24 cellular contexts compared by ENCODE assay signal in the genomic region with DNA sequence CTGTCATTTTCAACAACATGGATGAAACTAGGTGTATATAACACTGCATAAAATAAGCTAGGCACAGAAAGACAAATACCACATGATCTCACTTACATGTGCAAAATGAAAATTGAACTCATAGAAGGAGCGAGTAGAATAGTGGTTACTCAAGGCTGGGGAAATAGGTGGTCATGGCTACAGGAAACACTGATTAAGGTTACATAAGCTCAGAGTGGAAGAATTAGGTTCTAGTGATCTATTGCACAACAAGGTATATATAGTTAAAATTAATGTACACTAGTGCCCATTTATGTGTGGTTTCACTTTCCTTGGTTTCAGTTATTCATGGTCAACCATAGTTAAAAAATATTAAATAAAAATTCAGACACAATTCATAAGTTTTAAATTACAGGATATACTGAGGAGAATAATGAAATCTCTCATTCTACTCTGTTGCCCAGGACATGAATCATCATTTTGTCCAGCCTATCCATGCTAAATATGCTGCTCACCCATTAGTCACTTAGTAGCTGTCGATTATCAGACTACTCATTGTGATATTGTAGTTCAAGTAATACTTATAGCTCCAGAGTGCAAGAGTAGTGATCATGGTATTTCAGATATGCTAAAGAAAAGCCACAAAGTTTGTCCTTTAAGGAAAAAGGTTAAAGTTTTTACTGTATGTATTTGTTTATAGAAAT.
DNase-seq lines count a peak whose midpoint lies in the region; ATAC-seq and TF ChIP-seq lines count a peak whose summit lies in the region.
"Had no signal": no experiment of that assay in that cellular context is flagged by ENCODE, and none has a peak within 500 bp of the region (broad histone marks: within the 10 kb centered on the region; RNA-seq: fewer than 3 reads in every experiment).

No MANE protein-coding gene starts in this region.

- no peaks in the 10 kb centered on the region for H3K4me1 ChIP-seq in IMR-90 (ENCODE audit: control insufficient read depth, insufficient read depth, low read length)
- peaks cover 22% of the 10 kb centered on the region for H3K4me1 ChIP-seq in RWPE2 (ENCODE audit: insufficient read depth, poor library complexity, severe bottlenecking)
- H3K4me1 ChIP-seq: esophagus squamous epithelium, Peyer's patch, prostate gland, testis had no signal

- BruUV-seq in IMR-90 (replicated peaks; lab: Mats Ljungman, UMichigan): no TSS peak

- no peak overlapping the region for H2AK5ac ChIP-seq in IMR-90 (ENCODE audit: low read depth, low read length)

- no peak overlapping the region for H4K91ac ChIP-seq in IMR-90 (ENCODE audit: insufficient read depth, low read depth, low read length)

- H4K20me1 ChIP-seq in IMR-90 (ENCODE audit: insufficient read depth, low read length): no peaks in the 10 kb centered on the region

- H2BK120ac ChIP-seq in IMR-90 (ENCODE audit: low read depth, low read length): no peak overlapping the region

- H3K4me3 ChIP-seq in IMR-90 (ENCODE audit: insufficient read depth, low read depth, low read length) (no peak overlapping the region), RWPE2 (ENCODE audit: severe bottlenecking) (no peak overlapping the region)
- H3K4me3 ChIP-seq: esophagus squamous epithelium, Peyer's patch, prostate gland, testis had no signal

- no peak overlapping the region for H3K4ac ChIP-seq in IMR-90 (ENCODE audit: low read depth, low read length)

- H3K14ac ChIP-seq in IMR-90 (replicated peaks; ENCODE audit: low read depth, low read length): no peak overlapping the region

- H3K23ac ChIP-seq in IMR-90 (ENCODE audit: low read depth, low read length): no peak overlapping the region

- no peak overlapping the region for H2BK20ac ChIP-seq in IMR-90 (ENCODE audit: low read depth, low read length)

- TF ChIP-seq RAD21 in IMR-90 (IDR thresholded peaks at IDR 0.05; ENCODE audit: low read length): no peak

- no peak overlapping the region for H3K27ac ChIP-seq in IMR-90 (ENCODE audit: insufficient read depth, low read length)
- H3K27ac ChIP-seq in RWPE2 (ENCODE audit: poor library complexity, severe bottlenecking): peak overlapping the region; percentile 62
- peak overlapping the region; percentile 54 for H3K27ac ChIP-seq in epithelial cell of prostate
- H3K27ac ChIP-seq: esophagus squamous epithelium, KMS-11, Peyer's patch, prostate gland, testis had no signal

- no peaks in the 10 kb centered on the region for H3K9me1 ChIP-seq in IMR-90 (ENCODE audit: insufficient read depth, low read length)

- H3K36me3 ChIP-seq in IMR-90 (ENCODE audit: control insufficient read depth, insufficient read depth, low read length) (no peaks in the 10 kb centered on the region), RWPE2 (ENCODE audit: low read depth) (no peaks in the 10 kb centered on the region)
- H3K36me3 ChIP-seq: esophagus squamous epithelium, Peyer's patch, prostate gland had no signal

- H4K8ac ChIP-seq in IMR-90 (ENCODE audit: low read depth in 2 of 2, low read length in 2 of 2): no peak overlapping the region

- H2BK15ac ChIP-seq in IMR-90 (ENCODE audit: low read depth, low read length): no peak overlapping the region

- intact Hi-C loops in IMR-90 (cut with micrococcal nuclease): no loop called here

- no peak overlapping the region for H2AFZ ChIP-seq in IMR-90 (replicated peaks; ENCODE audit: low read length, poor library complexity)

- POLR2A ChIA-PET in IMR-90 (lab: Charles Lee; ENCODE audit: unreplicated experiment): no interaction called here

- H3K36me3 Mint-ChIP-seq in effector memory CD8-positive, alpha-beta T cell (ENCODE audit: insufficient read depth): no peaks in the 10 kb centered on the region
- H3K36me3 Mint-ChIP-seq: activated naive CD4-positive, alpha-beta T cell treated with anti-CD3 and anti-CD28 coated beads, Interleukin-2, amount 10 ng/mL, durations not matched to agents 7 days and 5 days; stimulated activated naive B cell treated with anti-CD40 and anti-IgM and Interleukin-4, amounts not matched to agents 10 μg/mL and 1 μg/mL and 100 μg/mL, for 72 hours had no signal

- dilution Hi-C loops in IMR-90 (cut with HindIII; ENCODE audit: low sequenced_read_pairs, unreplicated experiment): no loop called here

- no peak overlapping the region for H2AK9ac ChIP-seq in IMR-90 (replicated peaks; ENCODE audit: low read depth, low read length, poor library complexity)

- peaks cover 0 to 5% of the 10 kb centered on the region in 2 donors for H3K9me3 Mint-ChIP-seq in effector memory CD8-positive, alpha-beta T cell

- H3K27me3 ChIP-seq in IMR-90 (ENCODE audit: control insufficient read depth, insufficient read depth, low read length): no peaks in the 10 kb centered on the region
- no peaks in the 10 kb centered on the region for H3K27me3 ChIP-seq in RWPE2 (ENCODE audit: insufficient read depth, poor library complexity, severe bottlenecking)
- H3K27me3 ChIP-seq: esophagus squamous epithelium, Peyer's patch had no signal

- H3K56ac ChIP-seq in IMR-90 (ENCODE audit: extremely low read depth, insufficient read depth, low read length): no peak overlapping the region

- H3K27ac Mint-ChIP-seq in effector memory CD8-positive, alpha-beta T cell: no peak overlapping the region
- H3K27ac Mint-ChIP-seq: activated naive CD4-positive, alpha-beta T cell treated with anti-CD3 and anti-CD28 coated beads, Interleukin-2, amount 10 ng/mL, durations not matched to agents 7 days and 5 days; stimulated activated naive B cell treated with anti-CD40 and anti-IgM and Interleukin-4, amounts not matched to agents 10 μg/mL and 1 μg/mL and 100 μg/mL, for 72 hours had no signal

- DNase-seq in AG08395 (ENCODE audit: low spot score) (peak; percentile 4), IMR-90 (no peak), RWPE2 (ENCODE audit: low spot score) (no peak), epithelial cell of prostate (ENCODE audit: low read depth, low spot score) (no peak), EL (no peak), GOT3 (lab: John Stamatoyannopoulos, UW) (no peak), DMS 273 treated with DMSO at 0.1 percent for 48 hours (lab: John Stamatoyannopoulos, UW) (no peak)
- no peak for DNase-seq in effector memory CD8-positive, alpha-beta T cell
- DNase-seq: activated CD4-positive, alpha-beta T cell treated with anti-CD3 and anti-CD28 coated beads for 4 hours; activated naive CD4-positive, alpha-beta T cell treated with anti-CD3 and anti-CD28 coated beads, Interleukin-2, amount 10 ng/mL, durations not matched to agents 7 days and 5 days; activated T-cell treated with anti-CD3 and anti-CD28 coated beads, Interleukin-2, amount 50 U/mL, for 4 hours; aorta; DMS79; effector CD4-positive, alpha-beta T cell; esophagus squamous epithelium; kidney; NCI-H1092 treated with DMSO at 0.1 percent for 48 hours; NCI-H1930; NCI-H345; Peyer's patch; stimulated activated naive B cell treated with anti-CD40 and anti-IgM and Interleukin-4, amounts not matched to agents 10 μg/mL and 1 μg/mL and 100 μg/mL, for 72 hours; testis had no signal

- WGBS in IMR-90 (ENCODE audit: extremely low coverage in 2 of 2, insufficient read length in 1 of 2), 2 experiments: no CpG with 5 or more reads among the region's 2 CpGs

- H2BK5ac ChIP-seq in IMR-90 (ENCODE audit: low read depth, low read length, poor library complexity, severe bottlenecking): no peak overlapping the region

- H3K9ac ChIP-seq in IMR-90 (ENCODE audit: low read depth, low read length): no peak overlapping the region
- H3K9ac ChIP-seq: KMS-11 had no signal

- H3K4me2 ChIP-seq in IMR-90 (ENCODE audit: low read depth, low read length): no peak overlapping the region
- H3K4me2 ChIP-seq: KMS-11 had no signal

- TF ChIP-seq CTCF in IMR-90 (conservative IDR thresholded peaks at IDR 0.05; ENCODE audit: low read depth, low read length) (no peak), RWPE2 (IDR thresholded peaks at IDR 0.05; ENCODE audit: poor library complexity, severe bottlenecking) (no peak)

- ATAC-seq in IMR-90 (ENCODE audit: low read depth): no peak
- peak; percentile 98 for ATAC-seq in RWPE2 (ENCODE audit: low read depth)
- ATAC-seq in effector memory CD8-positive, alpha-beta T cell (replicated peaks): no peak
- ATAC-seq: activated T-cell treated with anti-CD3 and anti-CD28 coated beads, Interleukin-2, amount 50 U/mL, for 4 hours; stimulated activated naive B cell treated with anti-CD40 and anti-IgM and Interleukin-4, amounts not matched to agents 10 μg/mL and 1 μg/mL and 100 μg/mL, for 72 hours had no signal

- no peaks in the 10 kb centered on the region for H3K27me3 Mint-ChIP-seq in effector memory CD8-positive, alpha-beta T cell
- H3K27me3 Mint-ChIP-seq: activated naive CD4-positive, alpha-beta T cell treated with anti-CD3 and anti-CD28 coated beads, Interleukin-2, amount 10 ng/mL, durations not matched to agents 7 days and 5 days; stimulated activated naive B cell treated with anti-CD40 and anti-IgM and Interleukin-4, amounts not matched to agents 10 μg/mL and 1 μg/mL and 100 μg/mL, for 72 hours had no signal

- H4K5ac ChIP-seq in IMR-90 (ENCODE audit: low read depth, low read length): no peak overlapping the region

- H3K79me1 ChIP-seq in IMR-90 (ENCODE audit: low read depth in 1 of 2, low read length in 2 of 2): no peaks in the 10 kb centered on the region

- CTCF ChIA-PET in IMR-90 (lab: Yijun Ruan, JAX): no interaction called here

- no peaks in the 10 kb centered on the region for H3K4me1 Mint-ChIP-seq in effector memory CD8-positive, alpha-beta T cell (ENCODE audit: low read depth in 2 of 2)
- H3K4me1 Mint-ChIP-seq: activated naive CD4-positive, alpha-beta T cell treated with anti-CD3 and anti-CD28 coated beads, Interleukin-2, amount 10 ng/mL, durations not matched to agents 7 days and 5 days; stimulated activated naive B cell treated with anti-CD40 and anti-IgM and Interleukin-4, amounts not matched to agents 10 μg/mL and 1 μg/mL and 100 μg/mL, for 72 hours had no signal

- H3K9me3 ChIP-seq in IMR-90 (ENCODE audit: control insufficient read depth, insufficient read depth, low read length): no peaks in the 10 kb centered on the region
- no peaks in the 10 kb centered on the region for H3K9me3 ChIP-seq in RWPE2 (ENCODE audit: severe bottlenecking)
- H3K9me3 ChIP-seq: Peyer's patch, prostate gland, testis had no signal

- no peak overlapping the region for H3K4me3 Mint-ChIP-seq in effector memory CD8-positive, alpha-beta T cell
- H3K4me3 Mint-ChIP-seq: activated naive CD4-positive, alpha-beta T cell treated with anti-CD3 and anti-CD28 coated beads, Interleukin-2, amount 10 ng/mL, durations not matched to agents 7 days and 5 days; activated T-cell treated with anti-CD3 and anti-CD28 coated beads, Interleukin-2, amount 50 U/mL, for 4 hours; stimulated activated naive B cell treated with anti-CD40 and anti-IgM and Interleukin-4, amounts not matched to agents 10 μg/mL and 1 μg/mL and 100 μg/mL, for 72 hours had no signal

- TF ChIP-seq POLR2A in IMR-90 (IDR thresholded peaks at IDR 0.05; ENCODE audit: low read depth, low read length): no peak

- no peak overlapping the region for H3K18ac ChIP-seq in IMR-90 (ENCODE audit: low read depth, low read length)

- in situ Hi-C loops in IMR-90 (cut with MboI; ENCODE audit: low sequenced_read_pairs): no loop called here

TF ChIP-seq in IMR-90, 13 proteins besides CTCF, POLR2A, EP300 and RAD21 (continues in another document):
- TF ChIP-seq MAFK (IDR thresholded peaks at IDR 0.05; ENCODE audit: low read depth, low read length): no peak
- no peak for TF ChIP-seq RCOR1 (IDR thresholded peaks at IDR 0.05; ENCODE audit: insufficient replicate concordance, low read length)
